Comparison of ENCODE assay signal across 15 cellular contexts in the genomic region with DNA sequence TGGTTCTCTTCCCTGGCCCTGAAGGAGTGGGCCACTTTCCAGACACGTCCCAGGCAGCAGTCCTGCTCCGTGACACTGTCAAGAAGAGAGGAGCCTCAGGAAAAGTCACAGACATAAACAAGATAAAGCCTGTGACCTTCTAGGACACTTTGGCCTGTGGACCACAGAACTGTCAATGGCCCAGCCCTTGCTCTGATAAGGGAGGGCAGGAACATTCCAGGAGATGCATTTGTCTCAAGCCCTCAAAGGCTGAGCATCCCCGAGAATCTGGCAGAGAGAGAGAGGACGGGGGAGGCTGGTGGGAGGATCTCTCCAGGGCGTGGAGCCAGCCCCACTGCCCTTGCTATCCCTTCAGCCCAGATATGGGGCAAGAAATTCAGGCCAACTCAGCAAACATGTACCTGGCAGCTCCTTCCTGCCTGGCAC.
"Had no signal": no experiment of that assay in that cellular context is flagged by ENCODE, and none has a peak within 500 bp of the region (broad histone marks: within the 10 kb centered on the region; RNA-seq: fewer than 3 reads in every experiment).

No MANE protein-coding gene starts in this region.

- ATAC-seq: naive thymus-derived CD4-positive, alpha-beta T cell; pancreas; psoas muscle had no signal

- H3K4me3 Mint-ChIP-seq: activated naive CD8-positive, alpha-beta T cell treated with anti-CD3 and anti-CD28 coated beads for 36 hours; naive thymus-derived CD4-positive, alpha-beta T cell had no signal

- H3K27me3 Mint-ChIP-seq: activated naive CD8-positive, alpha-beta T cell treated with anti-CD3 and anti-CD28 coated beads for 36 hours had no signal

- H3K36me3 Mint-ChIP-seq: activated naive CD8-positive, alpha-beta T cell treated with anti-CD3 and anti-CD28 coated beads for 36 hours; naive thymus-derived CD4-positive, alpha-beta T cell had no signal

- H3K9me3 Mint-ChIP-seq: activated naive CD8-positive, alpha-beta T cell treated with anti-CD3 and anti-CD28 coated beads for 36 hours had no signal

- H3K27ac Mint-ChIP-seq: activated naive CD8-positive, alpha-beta T cell treated with anti-CD3 and anti-CD28 coated beads for 36 hours; naive thymus-derived CD4-positive, alpha-beta T cell had no signal

- H3K27ac ChIP-seq: cardiac muscle cell, epithelial cell of prostate, pancreas, psoas muscle, skin epidermis, vagina had no signal

- H3K4me1 Mint-ChIP-seq: activated naive CD8-positive, alpha-beta T cell treated with anti-CD3 and anti-CD28 coated beads for 36 hours; naive thymus-derived CD4-positive, alpha-beta T cell had no signal

- DNase-seq: activated CD4-positive, alpha-beta T cell treated with anti-CD3 and anti-CD28 coated beads for 1 hour; activated naive CD4-positive, alpha-beta T cell treated with Interleukin-2 at 50 U/mL for 16 hours; activated naive CD8-positive, alpha-beta T cell treated with anti-CD3 and anti-CD28 coated beads for 36 hours; activated T-cell treated with anti-CD3 and anti-CD28 coated beads, Interleukin-2, amount 50 U/mL, for 48 hours; kidney; naive thymus-derived CD4-positive, alpha-beta T cell; pancreas; psoas muscle; stimulated activated CD4-positive, alpha-beta T cell treated with anti-CD3 and anti-CD28 coated beads, Interleukin-1b, Interleukin-23, amount 100 ng/mL, for 48 hours; T-helper 1 cell; trophoblast cell had no signal
